In the genomic region with DNA sequence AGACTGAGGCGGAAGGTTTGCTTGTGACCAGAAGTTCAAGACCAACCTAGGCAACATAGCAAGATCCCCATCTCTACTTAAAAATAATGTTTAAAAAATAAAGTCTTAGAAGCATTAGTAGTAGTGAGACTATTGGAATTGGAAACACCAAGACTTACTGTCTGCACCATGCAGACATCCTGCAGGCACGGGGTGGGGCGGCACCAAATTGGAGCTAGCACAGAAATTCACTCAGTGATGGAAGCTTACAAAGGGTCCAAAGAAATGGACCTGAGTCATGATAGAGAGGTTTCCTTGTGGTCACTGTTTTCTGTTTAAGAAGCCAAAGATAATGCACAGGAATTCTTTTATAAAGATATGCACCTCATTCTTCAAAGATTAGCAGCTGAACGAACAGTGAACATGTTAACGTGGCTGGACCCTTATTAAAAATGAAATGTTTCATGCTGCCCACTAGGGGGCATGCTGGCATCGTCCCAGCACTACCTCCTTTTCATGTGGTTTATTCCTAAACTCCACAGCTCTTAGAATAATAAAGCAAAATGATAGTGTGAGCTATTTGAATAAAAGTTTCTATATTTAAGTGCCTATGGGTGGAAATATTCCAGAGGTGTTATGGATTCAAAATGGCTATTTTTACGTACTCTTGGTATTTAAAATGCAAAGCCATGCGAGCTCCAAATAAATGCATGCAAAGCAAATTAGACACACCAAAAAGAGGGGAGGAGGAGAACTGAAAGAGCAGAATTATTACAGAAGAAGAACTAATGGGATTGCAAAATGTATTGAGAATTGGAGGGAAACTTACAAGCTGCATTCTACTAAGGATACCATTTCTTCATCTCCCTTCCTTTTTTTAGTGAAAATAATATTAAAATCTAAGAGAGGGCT, we compare ENCODE assay signal across 8 cellular contexts.
DNase-seq lines count a peak whose midpoint lies in the region; ATAC-seq lines count a peak whose summit lies in the region.

No MANE protein-coding gene starts in this region.

- ATAC-seq in HG02852 (IDR thresholded peaks at IDR 0.05; ENCODE audit: unreplicated experiment) = peak; percentile 55
- ATAC-seq in HG02763 (IDR thresholded peaks at IDR 0.05; ENCODE audit: unreplicated experiment) = no peak

- no peaks in the 10 kb centered on the region for H3K27me3 Mint-ChIP-seq in activated naive CD4-positive, alpha-beta T cell treated with anti-CD3 and anti-CD28 coated beads, Interleukin-2, amount 10 ng/mL, durations not matched to agents 7 days and 5 days

- H3K36me3 Mint-ChIP-seq in activated naive CD4-positive, alpha-beta T cell treated with anti-CD3 and anti-CD28 coated beads, Interleukin-2, amount 10 ng/mL, durations not matched to agents 7 days and 5 days = peaks cover 29% of the 10 kb centered on the region

- DNase-seq in DMS153 (lab: John Stamatoyannopoulos, UW) (peak; percentile 0), DMS153 treated with DMSO at 0.1 percent for 48 hours (lab: John Stamatoyannopoulos, UW; ENCODE audit: unreplicated experiment) (no peak), OCI-M2 (lab: John Stamatoyannopoulos, UW; ENCODE audit: unreplicated experiment) (peak; percentile 4), glomerular visceral epithelial cell (ENCODE audit: extremely low spot score) (peak; percentile 69), pons (ENCODE audit: low spot score) (peak; percentile 79)
- DNase-seq in activated naive CD4-positive, alpha-beta T cell treated with anti-CD3 and anti-CD28 coated beads, Interleukin-2, amount 10 ng/mL, durations not matched to agents 7 days and 5 days = peak; percentile 60

- no peaks in the 10 kb centered on the region for H3K9me3 Mint-ChIP-seq in activated naive CD4-positive, alpha-beta T cell treated with anti-CD3 and anti-CD28 coated beads, Interleukin-2, amount 10 ng/mL, durations not matched to agents 7 days and 5 days

- H3K27ac Mint-ChIP-seq in activated naive CD4-positive, alpha-beta T cell treated with anti-CD3 and anti-CD28 coated beads, Interleukin-2, amount 10 ng/mL, durations not matched to agents 7 days and 5 days = no peak overlapping the region

- CTCF ChIA-PET in activated naive CD4-positive, alpha-beta T cell treated with anti-CD3 and anti-CD28 coated beads, Interleukin-2, amount 10 ng/mL, durations not matched to agents 7 days and 5 days (lab: Charles Lee) = interaction anchor here (0.6 to 6.2 kb wide), 26 partner anchors 9 to 634 kb away, joined by 3 to 119 read pairs (median 5); partner anchors contain the start of gene ABI1

- H3K4me1 Mint-ChIP-seq in activated naive CD4-positive, alpha-beta T cell treated with anti-CD3 and anti-CD28 coated beads, Interleukin-2, amount 10 ng/mL, durations not matched to agents 7 days and 5 days = peaks cover 10% of the 10 kb centered on the region

- H3K4me3 Mint-ChIP-seq in activated naive CD4-positive, alpha-beta T cell treated with anti-CD3 and anti-CD28 coated beads, Interleukin-2, amount 10 ng/mL, durations not matched to agents 7 days and 5 days = no peak overlapping the region
